ENCODE assay signal across 33 cellular contexts in genomic region chr1:240883490-240883889, GRCh38.
"Had no signal": no experiment of that assay in that cellular context is flagged by ENCODE, and none has a peak within 500 bp of the region (broad histone marks: within the 10 kb centered on the region; RNA-seq: fewer than 3 reads in every experiment).

No MANE protein-coding gene starts in this region.

- H3K4me1 ChIP-seq: adrenal gland, ascending aorta, body of pancreas, breast epithelium had no signal

- H3K27ac ChIP-seq: adrenal gland, ascending aorta, body of pancreas, brain microvascular endothelial cell, breast epithelium, cardiac muscle cell had no signal

- H3K4me3 ChIP-seq: adrenal gland, ascending aorta, body of pancreas, breast epithelium, cardiac muscle cell had no signal

- H3K9me3 ChIP-seq: adrenal gland, ascending aorta, body of pancreas, breast epithelium had no signal

- H3K36me3 ChIP-seq: adrenal gland, ascending aorta, brain microvascular endothelial cell, breast epithelium, cardiac muscle cell had no signal

- FAIRE-seq: astrocyte, bronchial epithelial cell, colon had no signal

- ATAC-seq: activated naive CD4-positive, alpha-beta T cell treated with anti-CD3 and anti-CD28 coated beads, Interleukin-2, amount 50 U/mL, for 72 hours; activated naive CD8-positive, alpha-beta T cell treated with anti-CD3 and anti-CD28 coated beads, Interleukin-2, amount 50 U/mL, for 24 hours; activated T-cell treated with anti-CD3 and anti-CD28 coated beads, Interleukin-2, amount 50 U/mL, for 4 hours; activated T-cell treated with anti-CD3 and anti-CD28 coated beads, Interleukin-2, amount 50 U/mL, for 72 hours; activated T-helper 17 cell treated with anti-CD3 and anti-CD28 coated beads, Interleukin-2, amount 50 U/mL, for 72 hours; body of pancreas had no signal

- DNase-seq: activated effector memory CD4-positive, alpha-beta T cell treated with anti-CD3 and anti-CD28 coated beads, Interleukin-2, amount 50 U/mL, for 16 hours; activated effector memory CD4-positive, alpha-beta T cell treated with Interleukin-2 at 50 U/mL for 16 hours; activated gamma-delta T cell treated with Interleukin-2 at 50 U/mL for 16 hours; activated naive CD4-positive, alpha-beta T cell; activated naive CD4-positive, alpha-beta T cell treated with anti-CD3 and anti-CD28 coated beads for 36 hours; activated naive CD4-positive, alpha-beta T cell treated with anti-CD3 and anti-CD28 coated beads, Interleukin-2, amount 10 ng/mL, durations not matched to agents 7 days and 5 days; activated naive CD4-positive, alpha-beta T cell treated with anti-CD3 and anti-CD28 coated beads, Interleukin-2, amount 50 U/mL, for 16 hours; activated naive CD4-positive, alpha-beta T cell treated with Interleukin-2 at 50 U/mL for 16 hours; activated naive CD8-positive, alpha-beta T cell treated with anti-CD3 and anti-CD28 coated beads for 36 hours; activated naive CD8-positive, alpha-beta T cell treated with anti-CD3 and anti-CD28 coated beads, Interleukin-2, amount 10 ng/mL, durations not matched to agents 7 days and 5 days; activated naive CD8-positive, alpha-beta T cell treated with anti-CD3 and anti-CD28 coated beads, Interleukin-2, amount 50 U/mL, for 24 hours; activated T-cell treated with anti-CD3 and anti-CD28 coated beads, Interleukin-2, amount 50 U/mL, for 24 hours; activated T-cell treated with anti-CD3 and anti-CD28 coated beads, Interleukin-2, amount 50 U/mL, for 4 hours; activated T-cell treated with anti-CD3 and anti-CD28 coated beads, Interleukin-2, amount 50 U/mL, for 48 hours; activated T-cell treated with anti-CD3 and anti-CD28 coated beads, Interleukin-2, amount 50 U/mL, for 72 hours; adrenal gland; amniotic stem cell; amygdala; anterior cingulate cortex; aorta; body of pancreas; brain microvascular endothelial cell; caudate nucleus; central memory CD4-positive, alpha-beta T cell; cerebellar nuclear complex had no signal

- H3K27me3 ChIP-seq: adrenal gland, ascending aorta, body of pancreas, brain microvascular endothelial cell, breast epithelium, cardiac muscle cell had no signal
